Comparison of ENCODE assay signal across 21 cellular contexts in genomic region chrX:10988653-10989052, GRCh38.
DNase-seq lines count a peak whose midpoint lies in the region; ATAC-seq, FAIRE-seq and TF ChIP-seq lines count a peak whose summit lies in the region.
"Had no signal": no experiment of that assay in that cellular context is flagged by ENCODE, and none has a peak within 500 bp of the region (broad histone marks: within the 10 kb centered on the region; RNA-seq: fewer than 3 reads in every experiment).

No MANE protein-coding gene starts in this region.

- no peak overlapping the region for H3K18ac ChIP-seq in H9 (ENCODE audit: insufficient read length, low read depth, low read length)

- peak overlapping the region; percentile 58 for H3K27ac ChIP-seq in cardiac muscle cell
- H3K27ac ChIP-seq in foreskin keratinocyte: no peak overlapping the region
- no peak overlapping the region for H3K27ac ChIP-seq in H9 (ENCODE audit: insufficient read length, low read depth, low read length)
- H3K27ac ChIP-seq: BLaER1, GM23248 had no signal

- no peak overlapping the region for H3K56ac ChIP-seq in H9 (ENCODE audit: insufficient read length, low read depth, low read length)

- H4K20me1 ChIP-seq in H9 (ENCODE audit: control insufficient read depth, insufficient read depth, insufficient read length): no peaks in the 10 kb centered on the region
- H4K20me1 ChIP-seq: BLaER1 had no signal

- H3K4me1 ChIP-seq in cardiac muscle cell (ENCODE audit: low read depth) (no peaks in the 10 kb centered on the region), foreskin keratinocyte (no peaks in the 10 kb centered on the region), H9 (ENCODE audit: insufficient read depth, low read length) (no peaks in the 10 kb centered on the region; the same call in 1 of the 2 replicates)
- H3K4me1 ChIP-seq: BLaER1 had no signal

- H3K9me3 ChIP-seq in cardiac muscle cell (ENCODE audit: low read depth): no peaks in the 10 kb centered on the region
- H3K9me3 ChIP-seq in H9 (ENCODE audit: control insufficient read depth, low read depth, low read length): no peaks in the 10 kb centered on the region
- H3K9me3 ChIP-seq: BLaER1 had no signal

- intact Hi-C loops in left cardiac atrium (cut with DNase I): no loop called here

- no peak overlapping the region for H4K91ac ChIP-seq in H9 (ENCODE audit: insufficient read length, low read depth, low read length)

- no peak overlapping the region for H3K4me3 Mint-ChIP-seq in H9
- H3K4me3 Mint-ChIP-seq: CD14-positive monocyte had no signal

- peaks cover 55 to 67% of the 10 kb centered on the region in 2 experiments for H3K9me3 Mint-ChIP-seq in H9

- no peaks in the 10 kb centered on the region for H3K23me2 ChIP-seq in H9 (ENCODE audit: insufficient read length, low read depth, low read length, poor library complexity, severe bottlenecking)

- no peak overlapping the region for H3K14ac ChIP-seq in H9 (ENCODE audit: insufficient read depth, low read length)

- no peak overlapping the region for H3K4ac ChIP-seq in H9 (ENCODE audit: low read depth, low read length)

- TF ChIP-seq CTCF in cardiac muscle cell (IDR thresholded peaks at IDR 0.05; ENCODE audit: low read depth, low read length) (no peak), bronchial epithelial cell (IDR thresholded peaks at IDR 0.05; ENCODE audit: insufficient read depth, low read length, severe bottlenecking) (no peak), foreskin keratinocyte (conservative IDR thresholded peaks at IDR 0.05) (no peak), H9 (conservative IDR thresholded peaks at IDR 0.05) (no peak)

- H3T11ph ChIP-seq in H9 (ENCODE audit: low read length): no peak overlapping the region

- no peak overlapping the region for H2BK12ac ChIP-seq in H9 (ENCODE audit: insufficient read length, low read depth, low read length)

- H2AFZ ChIP-seq in H9 (ENCODE audit: low read length): no peak overlapping the region
- H2AFZ ChIP-seq: GM23248 had no signal

- H3K36me3 Mint-ChIP-seq in H9 (ENCODE audit: insufficient read depth in 1 of 3, low read depth in 3 of 3): no peaks in the 10 kb centered on the region
- H3K36me3 Mint-ChIP-seq: CD14-positive monocyte; CD4-positive, alpha-beta memory T cell had no signal

- no peaks in the 10 kb centered on the region; the same call in 1 of the 2 replicates for H3K79me2 ChIP-seq in H9 (ENCODE audit: insufficient read depth, low read length)

- DNase-seq in cardiac muscle cell (ENCODE audit: low read depth in 1 of 2, low spot score in 1 of 2) (no peak), left cardiac atrium (no peak), bronchial epithelial cell (ENCODE audit: low read depth) (peak; percentile 74), foreskin keratinocyte (peak; percentile 50 to 72), H9 (no peak), NCI-H146 (lab: John Stamatoyannopoulos, UW) (no peak)
- DNase-seq: 8988T; Calu3; CD4-positive, alpha-beta memory T cell; DMS79 treated with DMSO at 0.1 percent for 48 hours; EL; GM23248; HCEC 1CT; IMR-90 had no signal

- no peak overlapping the region for H2BK15ac ChIP-seq in H9 (ENCODE audit: low read depth, low read length)

- no peak overlapping the region for H4K8ac ChIP-seq in H9 (replicated peaks; ENCODE audit: insufficient read length, low read depth, low read length)

- H3K4me2 ChIP-seq in H9 (ENCODE audit: insufficient read depth, insufficient read length, low read length): no peak overlapping the region
- H3K4me2 ChIP-seq: BLaER1 had no signal

- no peak overlapping the region for H2BK20ac ChIP-seq in H9 (ENCODE audit: low read depth, low read length, poor library complexity, severe bottlenecking)

- H3K23ac ChIP-seq in H9 (ENCODE audit: insufficient read length, low read depth, low read length): no peak overlapping the region

- H3K27me3 ChIP-seq in cardiac muscle cell: no peaks in the 10 kb centered on the region
- no peaks in the 10 kb centered on the region for H3K27me3 ChIP-seq in bronchial epithelial cell (ENCODE audit: control insufficient read depth, insufficient read depth, low read length)
- no peaks in the 10 kb centered on the region for H3K27me3 ChIP-seq in foreskin keratinocyte
- no peaks in the 10 kb centered on the region for H3K27me3 ChIP-seq in H9 (ENCODE audit: insufficient read depth, low read length)

- no peak for FAIRE-seq in bronchial epithelial cell (lab: Jason Lieb, UNC)
- FAIRE-seq: GM12878, GM19239, HTR-8/SVneo had no signal

- H3K4me3 ChIP-seq in cardiac muscle cell: no peak overlapping the region
- H3K4me3 ChIP-seq in bronchial epithelial cell (ENCODE audit: low read depth, low read length): no peak overlapping the region
- H3K4me3 ChIP-seq: BLaER1, GM12878, GM23248 had no signal

- H3K36me3 ChIP-seq in cardiac muscle cell (no peaks in the 10 kb centered on the region), bronchial epithelial cell (ENCODE audit: control insufficient read depth, insufficient read depth, low read length) (no peaks in the 10 kb centered on the region)
- H3K36me3 ChIP-seq: BLaER1 had no signal

- no peak overlapping the region for H2AK5ac ChIP-seq in H9 (ENCODE audit: insufficient read length, low read length)

- peaks cover 3 to 5% of the 10 kb centered on the region in 2 experiments; a peak in 2 of 4 replicates for H3K4me1 Mint-ChIP-seq in H9
- H3K4me1 Mint-ChIP-seq: CD14-positive monocyte; CD4-positive, alpha-beta memory T cell had no signal

- H3K9ac ChIP-seq in H9 (ENCODE audit: extremely low read depth, insufficient read length, low read length): no peak overlapping the region
- H3K9ac ChIP-seq: BLaER1, GM23248 had no signal

- ATAC-seq in left cardiac atrium (no peak), foreskin keratinocyte (peak; percentile 55), HG03439 (IDR thresholded peaks at IDR 0.05; ENCODE audit: unreplicated experiment) (no peak), GM19324 (IDR thresholded peaks at IDR 0.05; ENCODE audit: low FRiP score, unreplicated experiment) (no peak)
- ATAC-seq: GM12878 had no signal

- H4K5ac ChIP-seq in H9 (ENCODE audit: insufficient read length, low read depth, low read length): no peak overlapping the region

- no peak overlapping the region for H3K27ac Mint-ChIP-seq in H9
- H3K27ac Mint-ChIP-seq: CD14-positive monocyte; CD4-positive, alpha-beta memory T cell had no signal

- H3K27me3 Mint-ChIP-seq in H9 (ENCODE audit: low read depth): no peaks in the 10 kb centered on the region
- H3K27me3 Mint-ChIP-seq: CD4-positive, alpha-beta memory T cell had no signal

- no peaks in the 10 kb centered on the region for H3K79me1 ChIP-seq in H9 (ENCODE audit: insufficient read depth, low read depth, low read length, poor library complexity, severe bottlenecking)

- WGBS in H9 (ENCODE audit: extremely low coverage, insufficient read length, low lambda C conversion rate): no CpG with 5 or more reads among the region's 4 CpGs

- no peak overlapping the region for H2BK5ac ChIP-seq in H9 (ENCODE audit: insufficient read length, low read length)

- H2BK120ac ChIP-seq in H9 (ENCODE audit: low read depth, low read length, poor library complexity, severe bottlenecking): no peak overlapping the region

Comparison
In these comparisons a context has a peak if more than half of its experiments do, and no peak if none do; other contexts are left out.
1. DNase-seq: peak in bronchial epithelial cell (single experiment) and foreskin keratinocyte (2 of 2); none in cardiac muscle cell (0 of 2), left cardiac atrium (single experiment), H9 (single experiment) and NCI-H146 (single experiment).